12 cellular contexts compared by ENCODE assay signal in the genomic region with DNA sequence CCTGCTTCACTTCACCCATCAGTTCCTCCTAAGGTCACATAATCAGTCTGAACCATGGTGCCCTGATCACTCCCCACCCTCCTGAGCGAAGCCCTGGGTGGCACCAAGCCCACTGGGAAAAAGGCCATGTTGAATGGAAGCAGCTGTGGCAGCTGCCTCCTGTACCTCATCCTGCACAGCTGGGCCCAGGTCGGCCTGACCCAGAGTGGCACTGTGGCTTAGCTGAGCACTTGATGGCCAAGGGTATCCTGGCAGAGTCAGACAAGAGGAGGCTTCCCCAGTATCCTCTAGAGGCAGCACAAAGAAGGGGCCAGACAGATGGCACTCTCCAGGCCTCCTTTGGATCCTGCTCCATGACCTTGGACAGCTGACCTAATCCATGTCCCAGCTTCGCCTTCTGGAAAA.
"Had no signal": no experiment of that assay in that cellular context is flagged by ENCODE, and none has a peak within 500 bp of the region (broad histone marks: within the 10 kb centered on the region; RNA-seq: fewer than 3 reads in every experiment).

No MANE protein-coding gene starts in this region.

- ATAC-seq: activated CD4-positive, CD25-positive, alpha-beta regulatory T cell treated with anti-CD3 and anti-CD28 coated beads, Interleukin-2, amount 50 U/mL, for 24 hours; left ventricle myocardium superior; right cardiac atrium; stimulated activated naive CD8-positive, alpha-beta T cell treated with anti-CD3 and anti-CD28 coated beads, Interleukin-15, Interleukin-2, amounts not matched to agents 100 U/mL and 50 U/mL, for 24 hours had no signal

- H3K36me3 ChIP-seq: colonic mucosa, suprapubic skin had no signal

- H3K4me1 ChIP-seq: colonic mucosa had no signal

- H3K4me3 ChIP-seq: colonic mucosa, suprapubic skin had no signal

- H3K27ac ChIP-seq: colonic mucosa, parathyroid adenoma, suprapubic skin had no signal

- H3K9me3 ChIP-seq: colonic mucosa, suprapubic skin had no signal

- DNase-seq: activated gamma-delta T cell treated with Interleukin-2 at 50 U/mL for 16 hours; activated T-cell treated with anti-CD3 and anti-CD28 coated beads, Interleukin-2, amount 50 U/mL, for 24 hours; caudate nucleus; colonic mucosa; effector CD4-positive, alpha-beta T cell; left ventricle myocardium superior; stimulated activated CD4-positive, alpha-beta T cell treated with anti-CD3 and anti-CD28 coated beads, Interleukin-12 subunit alpha, Interleukin-12 subunit beta, amount 100 ng/mL, for 4 hours; stimulated activated naive CD8-positive, alpha-beta T cell treated with anti-CD3 and anti-CD28 coated beads, Interleukin-15, Interleukin-2, amounts not matched to agents 100 U/mL and 50 U/mL, for 24 hours had no signal

- H3K27me3 ChIP-seq: colonic mucosa had no signal
